In genomic region chr19:19618384-19619051, GRCh38 we compare ENCODE assay signal across 8 cellular contexts. TPM values are rescaled to one million over a fixed set of nuclear protein-coding genes. Genes with fewer than 3 reads are reported as not detected.
DNase-seq lines count a peak whose midpoint lies in the region; ATAC-seq lines count a peak whose summit lies in the region.

A gene with protein sequence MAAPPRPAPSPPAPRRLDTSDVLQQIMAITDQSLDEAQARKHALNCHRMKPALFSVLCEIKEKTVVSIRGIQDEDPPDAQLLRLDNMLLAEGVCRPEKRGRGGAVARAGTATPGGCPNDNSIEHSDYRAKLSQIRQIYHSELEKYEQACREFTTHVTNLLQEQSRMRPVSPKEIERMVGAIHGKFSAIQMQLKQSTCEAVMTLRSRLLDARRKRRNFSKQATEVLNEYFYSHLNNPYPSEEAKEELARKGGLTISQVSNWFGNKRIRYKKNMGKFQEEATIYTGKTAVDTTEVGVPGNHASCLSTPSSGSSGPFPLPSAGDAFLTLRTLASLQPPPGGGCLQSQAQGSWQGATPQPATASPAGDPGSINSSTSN (minus strand): TSS chr19:19618687. CDS start chr19:19618629, 58 bp downstream.

- DNase-seq in Ammon's horn (ENCODE audit: low spot score) (peak; percentile 97), NCI-H446 treated with DMSO at 0.1 percent for 48 hours (lab: John Stamatoyannopoulos, UW) (peak; percentile 94), cerebellum (ENCODE audit: low spot score) (peak; percentile 85), kidney tubule cell (ENCODE audit: low spot score) (peak; percentile 92)
- DNase-seq in activated CD4-positive, alpha-beta T cell treated with anti-CD3 and anti-CD28 coated beads for 1 hour: peak; percentile 99
- peak; percentile 99 for DNase-seq in stimulated activated CD4-positive, alpha-beta T cell treated with anti-CD3 and anti-CD28 coated beads, Interleukin-2, amount 100 ng/mL, for 24 hours

- ATAC-seq in GM19035 (IDR thresholded peaks at IDR 0.05; ENCODE audit: unreplicated experiment): peak; percentile 95
- ATAC-seq in HG03342 (IDR thresholded peaks at IDR 0.05; ENCODE audit: unreplicated experiment): peak; percentile 93

RNA-seq across cellular contexts. Expression of the gene that starts here (rescaled TPM):
- total RNA-seq in cerebellum: 13.3 TPM

Comparison
In these comparisons a context has a peak if more than half of its experiments do, and no peak if none do; other contexts are left out.
1. Peak in every context shown above with its lines: DNase-seq and ATAC-seq.